17 cellular contexts compared by ENCODE assay signal in the genomic region with DNA sequence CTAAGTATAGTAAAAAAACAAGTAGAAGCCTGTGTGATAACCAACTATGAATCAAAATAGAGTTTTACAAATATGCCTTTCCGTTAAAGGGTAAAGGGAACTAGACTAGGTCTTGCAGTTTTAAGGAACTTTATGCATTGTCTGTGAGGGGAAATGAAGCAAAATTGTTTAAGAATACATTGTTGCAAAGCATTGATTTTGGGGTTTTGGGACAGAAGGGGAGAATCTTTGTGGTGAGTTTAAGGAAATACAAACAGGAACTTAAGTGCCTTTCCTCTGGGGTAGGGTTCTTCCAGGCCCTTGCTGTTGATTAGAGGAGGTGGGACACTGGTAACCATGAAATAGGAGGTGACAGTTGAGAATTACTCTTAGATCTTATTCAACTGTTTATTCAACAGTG. TPM values are rescaled to one million over a fixed set of nuclear protein-coding genes. Genes with fewer than 3 reads are reported as not detected.
DNase-seq lines count a peak whose midpoint lies in the region; ATAC-seq, FAIRE-seq and TF ChIP-seq lines count a peak whose summit lies in the region.
"Had no signal": no experiment of that assay in that cellular context is flagged by ENCODE, and none has a peak within 500 bp of the region (broad histone marks: within the 10 kb centered on the region; RNA-seq: fewer than 3 reads in every experiment).

No MANE protein-coding gene starts in this region.

- POLR2A ChIA-PET in GM12878 (lab: Charles Lee): interaction anchor here (0.5 to 1.5 kb wide), 4 partner anchors 16 to 371 kb away, joined by 3 to 5 read pairs (median 4); no protein-coding TSS in a partner anchor

- H3K4me1 ChIP-seq in GM12878 (ENCODE audit: control insufficient read depth, insufficient read depth, low read length) (peaks cover 8% of the 10 kb centered on the region), spleen (peaks cover 22 to 89% (median 82%) of the 10 kb centered on the region in 6 donors)

- intact Hi-C loops in GM12878 (cut with micrococcal nuclease; ENCODE audit: unreplicated experiment) (no loop called here), spleen (cut with DNase I; ENCODE audit: low total_unique reads) (loop anchor here (5.0 kb wide), 1 partner anchor 165 kb away; the partner anchor contains the start of gene BRPF3), left cardiac atrium (cut with DNase I) (no loop called here)

- DNase-seq in GF-D8 (lab: John Stamatoyannopoulos, UW) (peak; percentile 84), NOMO-1 (lab: John Stamatoyannopoulos, UW; ENCODE audit: unreplicated experiment in 2 of 2) (peak; percentile 73 to 84), GM12878 (ENCODE audit: low read depth, low spot score) (no peak), spleen (no peak), left cardiac atrium (no peak), HPDE6-E6E7 (ENCODE audit: extremely low spot score) (no peak), NCI-H128 (lab: John Stamatoyannopoulos, UW; ENCODE audit: unreplicated experiment) (no peak)
- DNase-seq: activated CD4-positive, CD25-positive, alpha-beta regulatory T cell treated with anti-CD3 and anti-CD28 coated beads, Interleukin-2, amount 50 U/mL, for 72 hours; left colon; NK-92 treated with Interleukin-12 subunit alpha and Interleukin-12 subunit beta, amount 100 ng/mL, for 24 hours; stimulated activated naive B cell treated with anti-CD40 and anti-IgM and Interleukin-4, amounts not matched to agents 10 μg/mL and 1 μg/mL and 100 μg/mL, for 72 hours had no signal

- peak overlapping the region; percentile 10 for H3K27ac ChIP-seq in GM12878 (ENCODE audit: control insufficient read depth, insufficient read depth)
- H3K27ac ChIP-seq in spleen: peak overlapping the region in 7 of 8 donors; percentile 14 to 99 (median 96)
- H3K27ac ChIP-seq: right atrium auricular region had no signal

- no peaks in the 10 kb centered on the region for H4K20me1 ChIP-seq in GM12878 (ENCODE audit: control insufficient read depth, insufficient read depth)

- H3K4me2 ChIP-seq in GM12878 (ENCODE audit: control insufficient read depth, insufficient read depth): peak overlapping the region; percentile 73

- H3K79me2 ChIP-seq in GM12878 (ENCODE audit: control insufficient read depth, insufficient read depth, low read length): peaks cover 92% of the 10 kb centered on the region

- TF ChIP-seq POLR2A in GM12878 (IDR thresholded peaks at IDR 0.05; ENCODE audit: low read depth, low read length) (no peak), spleen (IDR thresholded peaks at IDR 0.05) (no peak)

- H2AFZ ChIP-seq in GM12878 (ENCODE audit: control insufficient read depth, low read depth, low read length): no peak overlapping the region

- CTCF ChIA-PET in GM12878 (lab: Yijun Ruan, JAX): interaction anchor here (2.5 to 4.2 kb wide), 2 partner anchors 13 to 63 kb away, joined by 9 to 44 read pairs; no protein-coding TSS in a partner anchor

- H3K4me3 ChIP-seq in GM12878 (peak overlapping the region; percentile 9; the same call in 1 of the 2 replicates), spleen (peak overlapping the region in 2 of 8 donors; percentile 0 to 11)
- H3K4me3 ChIP-seq: coronary artery, right atrium auricular region had no signal

- TF ChIP-seq CTCF in GM12878 (IDR thresholded peaks at IDR 0.05 in 2 of 3, conservative IDR thresholded peaks at IDR 0.05 in 1 of 3; ENCODE audit: control insufficient read depth in 2 of 3, extremely low read depth in 1 of 3, insufficient read depth in 1 of 3, low read depth in 3 of 3, low read length in 3 of 3): no peak
- no peak for TF ChIP-seq CTCF in spleen (IDR thresholded peaks at IDR 0.05 in 8 of 11, conservative IDR thresholded peaks at IDR 0.05 in 3 of 11)

- H3K36me3 ChIP-seq in GM12878 (ENCODE audit: control insufficient read depth in 2 of 2, insufficient read depth in 2 of 2, low read length in 1 of 2) (no peaks in the 10 kb centered on the region), spleen (peaks cover 0 to 6% (median 0%) of the 10 kb centered on the region in 6 donors)
- H3K36me3 ChIP-seq: right atrium auricular region had no signal

- BruUV-seq in GM12878 (replicated peaks; lab: Mats Ljungman, UMichigan): no TSS peak

- no peak for TF ChIP-seq EP300 in GM12878 (IDR thresholded peaks at IDR 0.05; ENCODE audit: borderline replicate concordance in 1 of 2, control insufficient read depth in 1 of 2, low read depth in 2 of 2, low read length in 2 of 2)

- H3K9me3 ChIP-seq in GM12878 (replicated peaks; ENCODE audit: control insufficient read depth, insufficient read depth, low read length) (no peaks in the 10 kb centered on the region), spleen (no peaks in the 10 kb centered on the region)
- H3K9me3 ChIP-seq: right atrium auricular region had no signal

- no peak for FAIRE-seq in GM12878 (lab: Jason Lieb, UNC)

- RAD21 ChIA-PET in GM12878 (lab: Charles Lee; ENCODE audit: unreplicated experiment): interaction anchor here (0.6 to 2.3 kb wide), 3 partner anchors 63 to 1669 kb away, joined by 3 to 16 read pairs (median 8); no protein-coding TSS in a partner anchor

- in situ Hi-C loops in GM12878 (cut with MboI): no loop called here

- no peak for TF ChIP-seq RAD21 in GM12878 (IDR thresholded peaks at IDR 0.05; ENCODE audit: insufficient read depth, low read depth, low read length)

- H3K9ac ChIP-seq in GM12878 (ENCODE audit: control insufficient read depth, insufficient read depth, low read length): peak overlapping the region; percentile 21; the same call in 1 of the 2 replicates

- no peaks in the 10 kb centered on the region for H3K27me3 ChIP-seq in GM12878 (replicated peaks in 1 of 2; ENCODE audit: control insufficient read depth in 2 of 2, insufficient read depth in 2 of 2, low read length in 1 of 2)
- H3K27me3 ChIP-seq in spleen (replicated peaks in 1 of 7): no peaks in the 10 kb centered on the region
- H3K27me3 ChIP-seq: right atrium auricular region had no signal

- 92% methylated on average over 1 of the region's 1 CpG for WGBS in GM12878 (ENCODE audit: insufficient coverage, insufficient replicate concordance, low lambda C conversion rate, missing lambda C conversion rate)
- WGBS in spleen, 5 donors: 33 to 57% (median 35%) methylated on average over 1 of the region's 1 CpG

- ATAC-seq in GM12878: no peak
- no peak for ATAC-seq in left cardiac atrium
- ATAC-seq: esophagus mucosa; left colon; stimulated activated naive B cell treated with anti-CD40 and anti-IgM and Interleukin-4, amounts not matched to agents 10 μg/mL and 1 μg/mL and 100 μg/mL, for 72 hours had no signal

- SMC1A ChIA-PET in GM12878 (lab: Charles Lee; ENCODE audit: uncharacterized antibody, unreplicated experiment): interaction anchor here (1.0 to 2.4 kb wide), 4 partner anchors 14 to 163 kb away, joined by 3 to 17 read pairs (median 5); no protein-coding TSS in a partner anchor

TF ChIP-seq in GM12878, 131 proteins besides CTCF, POLR2A, EP300 and RAD21:
- TF ChIP-seq, protein P1, sequence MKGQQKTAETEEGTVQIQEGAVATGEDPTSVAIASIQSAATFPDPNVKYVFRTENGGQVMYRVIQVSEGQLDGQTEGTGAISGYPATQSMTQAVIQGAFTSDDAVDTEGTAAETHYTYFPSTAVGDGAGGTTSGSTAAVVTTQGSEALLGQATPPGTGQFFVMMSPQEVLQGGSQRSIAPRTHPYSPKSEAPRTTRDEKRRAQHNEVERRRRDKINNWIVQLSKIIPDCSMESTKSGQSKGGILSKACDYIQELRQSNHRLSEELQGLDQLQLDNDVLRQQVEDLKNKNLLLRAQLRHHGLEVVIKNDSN (IDR thresholded peaks at IDR 0.05; ENCODE audit: borderline replicate concordance, extremely low read length, insufficient read depth, low read depth, low read length): no peak
- TF ChIP-seq RUNX3 (IDR thresholded peaks at IDR 0.05; ENCODE audit: low read length): peak; percentile 36; the same call in 1 of the 2 replicates

RNA-seq across cellular contexts. Expression of gene MAPK14, which starts 4.6 kb away (rescaled TPM):
- total RNA-seq in GM12878 (2013; cell fraction: nucleolus; rRNA removed): 217 and 244 TPM in 2 replicates
- 47.4 and 53.0 TPM in 2 replicates for total RNA-seq in GM12878 (2014; rRNA removed)
- total RNA-seq in GM12878 (2014; rRNA removed; fragmentation: Illumina TruSeq; extraction: Trizol): 43.6 and 44.4 TPM in 2 replicates
- total RNA-seq in GM12878 (2021): 45.6 and 49.1 TPM in 2 replicates
- polyA plus RNA-seq in GM12878 (2011; ENCODE audit: low read depth): 15.3 TPM
- polyA plus RNA-seq in GM12878 (2011; rRNA removed): 59.5 and 67.9 TPM in 2 replicates
- polyA plus RNA-seq in GM12878 (2011; cell fraction: cytosol; rRNA removed): 32.2 and 41.0 TPM in 2 replicates
- 51.4 and 65.2 TPM in 2 replicates for polyA plus RNA-seq in GM12878 (2011; cell fraction: nucleus; rRNA removed)
- 17.0 and 24.1 TPM in 2 replicates for polyA plus RNA-seq in GM12878 (2012)
- 42.4 and 52.5 TPM in 2 replicates for polyA plus RNA-seq in GM12878 (2014; fragmentation: Illumina TruSeq; extraction: Trizol)
- 10 to 100 TPM; 12.5 to 13.7 TPM for polyA plus RNA-seq in GM12878 (2014; fragmentation: Nextera tagmentation; extraction: Ambion mirVana)
- 33.0 and 39.5 TPM in 2 replicates for polyA plus RNA-seq in GM12878 (2014; rRNA removed)
- 10 to 100 TPM; 37.3 to 44.2 TPM for polyA plus RNA-seq in GM12878 (2016; fragmentation: Nextera tagmentation; extraction: Ambion mirVana)
- polyA minus RNA-seq in GM12878 (2011; rRNA and poly(A)+ RNA removed): 75.0 and 99.8 TPM in 2 replicates
- polyA minus RNA-seq in GM12878 (2011; cell fraction: cytosol; rRNA and poly(A)+ RNA removed): 17.0 and 23.2 TPM in 2 replicates
- polyA minus RNA-seq in GM12878 (2011; cell fraction: nucleus; rRNA and poly(A)+ RNA removed): 50.7 and 98.0 TPM in 2 replicates
- total RNA-seq in spleen: 100 to 1,000 TPM in 4 of 7 donors, 10 to 100 TPM in 3; 82.2 to 242 (median 119) TPM
- polyA plus RNA-seq in spleen: 10 to 100 TPM; 13.9 to 24.7 (median 14.3) TPM
- 10 to 100 TPM; 36.1 to 38.4 TPM for total RNA-seq in left cardiac atrium

RNA-seq across cellular contexts. Expression of gene SLC26A8, which starts 7.8 kb away (rescaled TPM):
- total RNA-seq in GM12878 (2013; cell fraction: nucleolus; rRNA removed): not detected in 2 replicates
- total RNA-seq in GM12878 (2014; rRNA removed): 0.44 and 0.85 TPM in 2 replicates
- 0.05 and 0.09 TPM in 2 replicates for total RNA-seq in GM12878 (2014; rRNA removed; fragmentation: Illumina TruSeq; extraction: Trizol)
- total RNA-seq in GM12878 (2021): 0.35 TPM in 1 of 2 replicates, not detected in the other
- polyA plus RNA-seq in GM12878 (2011; ENCODE audit: low read depth): not detected
- not detected in 2 replicates for polyA plus RNA-seq in GM12878 (2011; rRNA removed)
- polyA plus RNA-seq in GM12878 (2011; cell fraction: cytosol; rRNA removed): not detected in 2 replicates
- 0.06 TPM in 1 of 2 replicates, not detected in the other for polyA plus RNA-seq in GM12878 (2011; cell fraction: nucleus; rRNA removed)
- polyA plus RNA-seq in GM12878 (2012): not detected in 2 replicates
- 0.32 and 1.1 TPM in 2 replicates for polyA plus RNA-seq in GM12878 (2014; fragmentation: Illumina TruSeq; extraction: Trizol)
- under 1 TPM; 0.14 to 0.18 TPM for polyA plus RNA-seq in GM12878 (2014; fragmentation: Nextera tagmentation; extraction: Ambion mirVana)
- 0.22 and 0.26 TPM in 2 replicates for polyA plus RNA-seq in GM12878 (2014; rRNA removed)
- polyA plus RNA-seq in GM12878 (2016; fragmentation: Nextera tagmentation; extraction: Ambion mirVana): under 1 TPM; 0.28 to 0.95 TPM
- not detected in 2 replicates for polyA minus RNA-seq in GM12878 (2011; rRNA and poly(A)+ RNA removed)
- polyA minus RNA-seq in GM12878 (2011; cell fraction: cytosol; rRNA and poly(A)+ RNA removed): not detected in 2 replicates
- not detected in 2 replicates for polyA minus RNA-seq in GM12878 (2011; cell fraction: nucleus; rRNA and poly(A)+ RNA removed)
- 1 to 10 TPM; 1.8 to 7.8 (median 3.6) TPM for total RNA-seq in spleen
- polyA plus RNA-seq in spleen: under 1 TPM; 0.11 to 0.28 (median 0.13) TPM
- total RNA-seq in left cardiac atrium: under 1 TPM in 1 of 2 donors, not detected in 1; 0.06 TPM
- total RNA-seq: M059J, myocyte, right atrium auricular region, SK-MEL-5 had no signal

Comparison
In these comparisons a context has a peak if more than half of its experiments do, and no peak if none do; other contexts are left out.
1. DNase-seq: peak in GF-D8 (single experiment) and NOMO-1 (2 of 2); none in GM12878 (single experiment), spleen (single experiment), left cardiac atrium (single experiment), HPDE6-E6E7 (single experiment) and NCI-H128 (single experiment).